Comparison of ENCODE assay signal across 1 cellular context in the genomic region with DNA sequence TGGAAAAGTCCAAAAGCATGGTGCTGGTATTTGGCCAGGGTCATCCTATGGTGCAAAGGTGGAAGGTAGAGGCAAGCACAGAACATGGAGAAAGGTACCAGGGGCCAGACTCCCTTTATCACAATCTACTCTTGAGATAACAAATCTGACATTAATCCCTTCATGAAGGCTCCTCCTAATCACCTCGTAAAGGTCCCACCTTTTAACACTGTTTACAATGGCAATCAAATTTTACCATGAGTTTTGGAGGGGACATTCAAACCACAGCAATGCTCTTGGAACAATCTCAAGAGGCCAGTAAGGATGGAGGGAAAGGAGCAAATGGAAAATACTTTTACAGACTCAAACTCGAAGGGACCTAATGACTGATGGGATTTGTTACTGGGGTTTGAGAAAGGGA.
TF ChIP-seq lines count a peak whose summit lies in the region.

No MANE protein-coding gene starts in this region.

TF ChIP-seq in IMR-90, 13 proteins besides CTCF, POLR2A, EP300 and RAD21 (continued from another document):
- TF ChIP-seq, protein P1, sequence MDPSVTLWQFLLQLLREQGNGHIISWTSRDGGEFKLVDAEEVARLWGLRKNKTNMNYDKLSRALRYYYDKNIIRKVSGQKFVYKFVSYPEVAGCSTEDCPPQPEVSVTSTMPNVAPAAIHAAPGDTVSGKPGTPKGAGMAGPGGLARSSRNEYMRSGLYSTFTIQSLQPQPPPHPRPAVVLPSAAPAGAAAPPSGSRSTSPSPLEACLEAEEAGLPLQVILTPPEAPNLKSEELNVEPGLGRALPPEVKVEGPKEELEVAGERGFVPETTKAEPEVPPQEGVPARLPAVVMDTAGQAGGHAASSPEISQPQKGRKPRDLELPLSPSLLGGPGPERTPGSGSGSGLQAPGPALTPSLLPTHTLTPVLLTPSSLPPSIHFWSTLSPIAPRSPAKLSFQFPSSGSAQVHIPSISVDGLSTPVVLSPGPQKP (IDR thresholded peaks at IDR 0.05; ENCODE audit: borderline replicate concordance, low read depth, low read length) = no peak
- TF ChIP-seq NFE2L2 (IDR thresholded peaks at IDR 0.05; ENCODE audit: low read depth, low read length) = no peak
- no peak for TF ChIP-seq SMC3 (IDR thresholded peaks at IDR 0.05; ENCODE audit: low read depth, low read length)
- TF ChIP-seq, protein P2, sequence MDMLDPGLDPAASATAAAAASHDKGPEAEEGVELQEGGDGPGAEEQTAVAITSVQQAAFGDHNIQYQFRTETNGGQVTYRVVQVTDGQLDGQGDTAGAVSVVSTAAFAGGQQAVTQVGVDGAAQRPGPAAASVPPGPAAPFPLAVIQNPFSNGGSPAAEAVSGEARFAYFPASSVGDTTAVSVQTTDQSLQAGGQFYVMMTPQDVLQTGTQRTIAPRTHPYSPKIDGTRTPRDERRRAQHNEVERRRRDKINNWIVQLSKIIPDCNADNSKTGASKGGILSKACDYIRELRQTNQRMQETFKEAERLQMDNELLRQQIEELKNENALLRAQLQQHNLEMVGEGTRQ (IDR thresholded peaks at IDR 0.05; ENCODE audit: low read depth, low read length) = no peak
TF ChIP-seq in IMR-90: peak in this region for 0.
